ENCODE assay signal across 11 cellular contexts in the genomic region with DNA sequence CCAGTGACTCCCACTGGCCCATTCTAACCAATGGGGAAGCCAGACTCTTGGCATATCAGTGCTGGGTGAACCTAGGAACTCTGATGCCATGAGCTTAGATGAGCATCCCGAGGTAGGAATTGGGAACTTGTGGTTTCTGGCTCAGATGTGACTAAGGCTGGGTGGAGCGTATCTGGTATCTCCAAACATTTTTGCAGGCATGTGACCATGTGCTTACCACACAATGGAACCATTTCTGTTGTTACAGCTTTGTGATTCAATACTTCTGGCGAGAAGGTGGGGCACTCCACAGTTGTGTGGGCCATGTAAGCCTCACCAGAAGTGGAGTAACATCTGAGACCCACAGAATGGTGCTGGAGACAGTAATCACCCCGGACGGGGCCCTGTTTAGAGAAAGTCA. TPM values are rescaled to one million over a fixed set of nuclear protein-coding genes. Genes with fewer than 3 reads are reported as not detected.
DNase-seq lines count a peak whose midpoint lies in the region; ATAC-seq lines count a peak whose summit lies in the region.
"Had no signal": no experiment of that assay in that cellular context is flagged by ENCODE, and none has a peak within 500 bp of the region (broad histone marks: within the 10 kb centered on the region; RNA-seq: fewer than 3 reads in every experiment).

No MANE protein-coding gene starts in this region.

- no peaks in the 10 kb centered on the region for H3K36me3 ChIP-seq in SJCRH30

- H3K27me3 Mint-ChIP-seq in activated naive CD8-positive, alpha-beta T cell treated with anti-CD3 and anti-CD28 coated beads, Interleukin-2, amount 50 U/mL, for 24 hours: peaks cover 2% of the 10 kb centered on the region

- H3K36me3 Mint-ChIP-seq in activated naive CD8-positive, alpha-beta T cell treated with anti-CD3 and anti-CD28 coated beads, Interleukin-2, amount 50 U/mL, for 24 hours (ENCODE audit: low read depth): no peaks in the 10 kb centered on the region
- H3K36me3 Mint-ChIP-seq: naive B cell had no signal

- DNase-seq in HCEC 1CT (peak; percentile 96), SJCRH30 (peak; percentile 56 to 67), fibroblast of peridontal ligament (ENCODE audit: extremely low read depth) (peak; percentile 100), stromal cell of bone marrow (ENCODE audit: low read depth) (peak; percentile 99), DMS114 treated with DMSO at 0.1 percent for 48 hours (lab: John Stamatoyannopoulos, UW; ENCODE audit: unreplicated experiment) (no peak), NCI-H1417 treated with DMSO at 0.1 percent for 48 hours (lab: John Stamatoyannopoulos, UW) (no peak)
- DNase-seq in activated naive CD8-positive, alpha-beta T cell treated with anti-CD3 and anti-CD28 coated beads, Interleukin-2, amount 50 U/mL, for 24 hours: no peak
- DNase-seq: effector CD8-positive, alpha-beta T cell; naive B cell; NCI-H526 treated with DMSO at 0.1 percent for 48 hours had no signal

- peaks cover 32% of the 10 kb centered on the region for H3K4me1 ChIP-seq in SJCRH30

- ATAC-seq in activated naive CD8-positive, alpha-beta T cell treated with anti-CD3 and anti-CD28 coated beads, Interleukin-2, amount 50 U/mL, for 24 hours: no peak
- no peak for ATAC-seq in GM19351 (IDR thresholded peaks at IDR 0.05; ENCODE audit: unreplicated experiment)

- H3K9me3 ChIP-seq in SJCRH30 (replicated peaks): no peaks in the 10 kb centered on the region

- no peak overlapping the region for H3K4me3 Mint-ChIP-seq in activated naive CD8-positive, alpha-beta T cell treated with anti-CD3 and anti-CD28 coated beads, Interleukin-2, amount 50 U/mL, for 24 hours

- peaks cover 13% of the 10 kb centered on the region for H3K4me1 Mint-ChIP-seq in activated naive CD8-positive, alpha-beta T cell treated with anti-CD3 and anti-CD28 coated beads, Interleukin-2, amount 50 U/mL, for 24 hours

- H3K27me3 ChIP-seq in SJCRH30: no peaks in the 10 kb centered on the region

- H3K27ac ChIP-seq in SJCRH30: 0 out of 2 replicates have a peak overlapping the region, but pooled peaks have one; percentile 15

- H3K27ac Mint-ChIP-seq in activated naive CD8-positive, alpha-beta T cell treated with anti-CD3 and anti-CD28 coated beads, Interleukin-2, amount 50 U/mL, for 24 hours: no peak overlapping the region

- no peak overlapping the region for H3K4me3 ChIP-seq in SJCRH30

- H3K9me3 Mint-ChIP-seq in activated naive CD8-positive, alpha-beta T cell treated with anti-CD3 and anti-CD28 coated beads, Interleukin-2, amount 50 U/mL, for 24 hours: no peaks in the 10 kb centered on the region

RNA-seq across cellular contexts. Expression of a gene that starts 2.6 kb away (rescaled TPM):
- total RNA-seq in SJCRH30 (2014; rRNA removed; shearing (Covaris generic)): 11.2 and 14.4 TPM in 2 replicates

RNA-seq across cellular contexts. Expression of a gene that starts 23.9 kb away (rescaled TPM):
- total RNA-seq in SJCRH30 (2014; rRNA removed; shearing (Covaris generic)): 29.8 and 30.4 TPM in 2 replicates

RNA-seq across cellular contexts. Expression of a gene that starts 47.3 kb away (rescaled TPM):
- 20.7 and 27.1 TPM in 2 replicates for total RNA-seq in SJCRH30 (2014; rRNA removed; shearing (Covaris generic))

RNA-seq across cellular contexts. Expression of a gene that starts 49.2 kb away (rescaled TPM):
- 19.4 and 20.1 TPM in 2 replicates for total RNA-seq in SJCRH30 (2014; rRNA removed; shearing (Covaris generic))

RNA-seq across cellular contexts. Expression of a gene that starts 56.3 kb away (rescaled TPM):
- 1.9 and 2.9 TPM in 2 replicates for total RNA-seq in SJCRH30 (2014; rRNA removed; shearing (Covaris generic))

Comparison
In these comparisons a context has a peak if more than half of its experiments do, and no peak if none do; other contexts are left out.
1. DNase-seq: peak in HCEC 1CT (single experiment), SJCRH30 (2 of 2), fibroblast of peridontal ligament (single experiment) and stromal cell of bone marrow (single experiment); none in activated naive CD8-positive, alpha-beta T cell treated with anti-CD3 and anti-CD28 coated beads, Interleukin-2, amount 50 U/mL, for 24 hours (single experiment), DMS114 treated with DMSO at 0.1 percent for 48 hours (single experiment) and NCI-H1417 treated with DMSO at 0.1 percent for 48 hours (single experiment).